Comparison of ENCODE assay signal across 22 cellular contexts in genomic region chr20:47013606-47014005, GRCh38.
A peak's percentile ranks its signal among the peaks of the same experiment; 100 is the strongest.
DNase-seq lines count a peak whose midpoint lies in the region; ATAC-seq and TF ChIP-seq lines count a peak whose summit lies in the region.
"Had no signal": no experiment of that assay in that cellular context is flagged by ENCODE, and none has a peak within 500 bp of the region (broad histone marks: within the 10 kb centered on the region; RNA-seq: fewer than 3 reads in every experiment).

No MANE protein-coding gene starts in this region.

- H3K4me1 ChIP-seq in OCI-LY3 (ENCODE audit: low read length): no peaks in the 10 kb centered on the region
- no peaks in the 10 kb centered on the region for H3K4me1 ChIP-seq in upper lobe of right lung

- H3K9me3 ChIP-seq in OCI-LY3 (ENCODE audit: insufficient read depth, low read length) (no peaks in the 10 kb centered on the region), upper lobe of right lung (no peaks in the 10 kb centered on the region), WERI-Rb-1 (ENCODE audit: severe bottlenecking) (no peaks in the 10 kb centered on the region)
- H3K9me3 ChIP-seq: BLaER1 treated with 17β-estradiol and CSF1 and Interleukin-3, amounts not matched to agents 10 nM and 100 nM had no signal

- no peaks in the 10 kb centered on the region for H4K20me1 ChIP-seq in OCI-LY3 (ENCODE audit: insufficient read depth, low read length)
- H4K20me1 ChIP-seq: BLaER1 treated with 17β-estradiol and CSF1 and Interleukin-3, amounts not matched to agents 10 nM and 100 nM had no signal

- H3K36me3 ChIP-seq in OCI-LY3 (replicated peaks; ENCODE audit: low read depth, low read length): no peaks in the 10 kb centered on the region
- H3K36me3 ChIP-seq in upper lobe of right lung: no peaks in the 10 kb centered on the region
- H3K36me3 ChIP-seq in WERI-Rb-1: peaks cover 86% of the 10 kb centered on the region
- no peaks in the 10 kb centered on the region for H3K36me3 ChIP-seq in H7 (replicated peaks; ENCODE audit: control insufficient read depth, insufficient read depth, low read length)
- H3K36me3 ChIP-seq: BLaER1 treated with 17β-estradiol and CSF1 and Interleukin-3, amounts not matched to agents 10 nM and 100 nM had no signal

- H2AFZ ChIP-seq in OCI-LY3 (ENCODE audit: low read depth, low read length): no peak overlapping the region
- H2AFZ ChIP-seq: GM23338 had no signal

- H3K4me2 ChIP-seq in OCI-LY3 (ENCODE audit: low read length): no peak overlapping the region
- H3K4me2 ChIP-seq: BLaER1 treated with 17β-estradiol and CSF1 and Interleukin-3, amounts not matched to agents 10 nM and 100 nM; GM23338 had no signal

- TF ChIP-seq CTCF in GM12864 (IDR thresholded peaks at IDR 0.05; ENCODE audit: low read depth, low read length, missing control alignments): peak; percentile 14
- peak; percentile 29; the same call in 1 of the 2 replicates for TF ChIP-seq CTCF in OCI-LY3 (IDR thresholded peaks at IDR 0.05; ENCODE audit: low read depth, low read length)
- peak; percentile 9 for TF ChIP-seq CTCF in choroid plexus epithelial cell (conservative IDR thresholded peaks at IDR 0.05; ENCODE audit: low read depth, low read length)
- TF ChIP-seq CTCF in upper lobe of right lung (IDR thresholded peaks at IDR 0.05): no peak
- no peak for TF ChIP-seq CTCF in WERI-Rb-1 (IDR thresholded peaks at IDR 0.05; ENCODE audit: low read depth, low read length)

- DNase-seq in GM12864 (ENCODE audit: low read depth) (no peak), choroid plexus epithelial cell (ENCODE audit: low read depth) (no peak), upper lobe of right lung (peak; percentile 9), WERI-Rb-1 (no peak), H7 (no peak), SKM-1 (lab: John Stamatoyannopoulos, UW; ENCODE audit: unreplicated experiment) (no peak)
- DNase-seq: ACHN; CD4-positive, alpha-beta memory T cell; DND-41; Karpas-422; MV-4-11; NCI-H1105 treated with DMSO at 0.1 percent for 48 hours; NCI-H2029 treated with DMSO at 0.1 percent for 48 hours; NCI-H226; NCI-H510A treated with DMSO at 0.1 percent for 48 hours; NCI-H748 treated with DMSO at 0.1 percent for 48 hours; OCI-M1; Right ventricle myocardium superior had no signal

- ATAC-seq in upper lobe of right lung: no peak
- ATAC-seq: GM23338 had no signal

- intact Hi-C loops in upper lobe of right lung (cut with DNase I): no loop called here

- H3K79me2 ChIP-seq in OCI-LY3 (ENCODE audit: low read length): no peaks in the 10 kb centered on the region

- H3K27ac ChIP-seq in OCI-LY3 (ENCODE audit: low read length) (no peak overlapping the region), upper lobe of right lung (no peak overlapping the region), WERI-Rb-1 (no peak overlapping the region)
- H3K27ac ChIP-seq: BLaER1 treated with 17β-estradiol and CSF1 and Interleukin-3, amounts not matched to agents 10 nM and 100 nM; SK-N-MC had no signal

- H3K9ac ChIP-seq in OCI-LY3 (ENCODE audit: low read length): no peak overlapping the region
- H3K9ac ChIP-seq: BLaER1 treated with 17β-estradiol and CSF1 and Interleukin-3, amounts not matched to agents 10 nM and 100 nM had no signal

- H3K4me3 ChIP-seq in GM12864 (ENCODE audit: low read depth, low read length) (no peak overlapping the region), OCI-LY3 (ENCODE audit: low read length) (no peak overlapping the region), choroid plexus epithelial cell (ENCODE audit: low read depth, low read length) (no peak overlapping the region), upper lobe of right lung (no peak overlapping the region), WERI-Rb-1 (ENCODE audit: low read depth, low read length) (no peak overlapping the region), H7 (ENCODE audit: insufficient read depth, low read depth, low read length) (no peak overlapping the region)
- H3K4me3 ChIP-seq: BLaER1 treated with 17β-estradiol and CSF1 and Interleukin-3, amounts not matched to agents 10 nM and 100 nM; GM23338; SK-N-MC had no signal

- peaks cover 33% of the 10 kb centered on the region; the same call in 1 of the 2 replicates for H3K27me3 ChIP-seq in OCI-LY3 (ENCODE audit: low read depth, low read length)
- peaks cover 6% of the 10 kb centered on the region for H3K27me3 ChIP-seq in upper lobe of right lung
- no peaks in the 10 kb centered on the region for H3K27me3 ChIP-seq in WERI-Rb-1 (ENCODE audit: insufficient read depth, low read depth, severe bottlenecking)
- H3K27me3 ChIP-seq in H7 (ENCODE audit: control insufficient read depth, insufficient read depth, low read length): no peaks in the 10 kb centered on the region
- H3K27me3 ChIP-seq: BLaER1 treated with 17β-estradiol and CSF1 and Interleukin-3, amounts not matched to agents 10 nM and 100 nM had no signal

Comparison
In these comparisons a context has a peak if more than half of its experiments do, and no peak if none do; other contexts are left out.
1. CTCF ChIP-seq: peak in GM12864 (single experiment), OCI-LY3 (single experiment) and choroid plexus epithelial cell (single experiment); none in upper lobe of right lung (single experiment) and WERI-Rb-1 (single experiment).